ENCODE assay signal across 16 cellular contexts in the genomic region with DNA sequence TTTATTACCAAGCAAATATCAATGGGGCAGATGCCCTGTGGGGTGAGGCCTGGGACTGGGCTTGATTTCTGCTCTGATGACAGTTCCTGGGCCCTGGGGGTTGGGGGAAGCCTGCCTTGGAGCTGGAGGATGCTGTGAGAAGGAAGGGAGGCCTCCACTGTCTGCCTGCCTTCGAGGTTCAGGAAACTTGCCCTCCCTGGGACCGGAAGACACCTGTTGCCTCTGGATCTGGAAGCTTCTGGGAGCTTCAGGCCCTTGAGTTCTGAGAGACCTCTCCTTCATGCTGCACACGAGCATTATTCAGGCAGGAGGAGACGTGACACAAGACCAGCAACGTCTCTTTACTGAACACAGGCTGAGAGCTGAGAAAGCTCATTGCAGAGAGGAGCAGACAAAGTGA.
"Had no signal": no experiment of that assay in that cellular context is flagged by ENCODE, and none has a peak within 500 bp of the region (broad histone marks: within the 10 kb centered on the region; RNA-seq: fewer than 3 reads in every experiment).

No MANE protein-coding gene starts in this region.

- DNase-seq: activated CD4-positive, alpha-beta T cell treated with anti-CD3 and anti-CD28 coated beads for 1 hour; activated CD4-positive, alpha-beta T cell treated with anti-CD3 and anti-CD28 coated beads, Interleukin-2, amount 50 U/mL, for 48 hours; activated gamma-delta T cell; activated naive CD8-positive, alpha-beta T cell treated with anti-CD3 and anti-CD28 coated beads, Interleukin-2, amount 10 ng/mL, durations not matched to agents 7 days and 5 days; activated T-cell treated with anti-CD3 and anti-CD28 coated beads, Interleukin-2, amount 50 U/mL, for 48 hours; aorta; dorsolateral prefrontal cortex; foreskin melanocyte; midbrain; naive thymus-derived CD8-positive, alpha-beta T cell; ovary; retina; stimulated activated CD4-positive, alpha-beta T cell treated with anti-CD3 and anti-CD28 coated beads, Interleukin-15, amount 100 ng/mL, for 24 hours; stimulated activated CD4-positive, alpha-beta T cell treated with anti-CD3 and anti-CD28 coated beads, Interleukin-4, amount 100 ng/mL, for 24 hours had no signal

- H3K27me3 ChIP-seq: ovary had no signal

- H3K36me3 Mint-ChIP-seq: activated naive CD8-positive, alpha-beta T cell treated with anti-CD3 and anti-CD28 coated beads, Interleukin-2, amount 10 ng/mL, durations not matched to agents 7 days and 5 days; naive thymus-derived CD8-positive, alpha-beta T cell had no signal

- H3K4me1 Mint-ChIP-seq: activated naive CD8-positive, alpha-beta T cell treated with anti-CD3 and anti-CD28 coated beads, Interleukin-2, amount 10 ng/mL, durations not matched to agents 7 days and 5 days had no signal

- H3K36me3 ChIP-seq: ovary, thoracic aorta had no signal

- H3K4me3 ChIP-seq: dorsolateral prefrontal cortex, ovary, thoracic aorta had no signal

- H3K9me3 ChIP-seq: ovary, thoracic aorta had no signal

- H3K27ac ChIP-seq: dorsolateral prefrontal cortex, ovary, thoracic aorta had no signal

- ATAC-seq: naive thymus-derived CD8-positive, alpha-beta T cell had no signal

- H3K27ac Mint-ChIP-seq: activated naive CD8-positive, alpha-beta T cell treated with anti-CD3 and anti-CD28 coated beads, Interleukin-2, amount 10 ng/mL, durations not matched to agents 7 days and 5 days; stimulated activated naive CD8-positive, alpha-beta T cell treated with anti-CD3 and anti-CD28 coated beads, Interleukin-15, Interleukin-2, amounts not matched to agents 100 ng/mL and 50 ng/mL, for 24 hours had no signal

- H3K4me3 Mint-ChIP-seq: activated naive CD8-positive, alpha-beta T cell treated with anti-CD3 and anti-CD28 coated beads, Interleukin-2, amount 10 ng/mL, durations not matched to agents 7 days and 5 days; naive thymus-derived CD8-positive, alpha-beta T cell; stimulated activated naive CD8-positive, alpha-beta T cell treated with anti-CD3 and anti-CD28 coated beads, Interleukin-15, Interleukin-2, amounts not matched to agents 100 ng/mL and 50 ng/mL, for 24 hours had no signal
